16 cellular contexts compared by ENCODE assay signal in genomic region chr21:43777953-43778352, GRCh38. TPM values are rescaled to one million over a fixed set of nuclear protein-coding genes. Genes with fewer than 3 reads are reported as not detected.
A peak's percentile ranks its signal among the peaks of the same experiment; 100 is the strongest.
DNase-seq lines count a peak whose midpoint lies in the region; ATAC-seq and TF ChIP-seq lines count a peak whose summit lies in the region.
"Had no signal": no experiment of that assay in that cellular context is flagged by ENCODE, and none has a peak within 500 bp of the region (broad histone marks: within the 10 kb centered on the region; RNA-seq: fewer than 3 reads in every experiment).

No MANE protein-coding gene starts in this region.

- POLR2A ChIA-PET in activated CD4-positive, alpha-beta memory T cell treated with anti-CD3 and anti-CD28 coated beads, Interleukin-2, amount 10 ng/mL, durations not matched to agents 7 days and 5 days (lab: Charles Lee) = interaction anchor here (3.1 kb wide), 1 partner anchor 11 kb away, joined by 24 read pairs; the partner anchor contains the start of gene RRP1

- H3K4me3 Mint-ChIP-seq in stimulated activated naive CD8-positive, alpha-beta T cell treated with anti-CD3 and anti-CD28 coated beads, Interleukin-15, Interleukin-2, amounts not matched to agents 100 ng/mL and 50 ng/mL, for 24 hours = no peak overlapping the region
- peak overlapping the region in 1 of 2 donors; percentile 72 for H3K4me3 Mint-ChIP-seq in stimulated activated naive CD8-positive, alpha-beta T cell treated with anti-CD3 and anti-CD28 coated beads, Interleukin-15, amount 100 ng/mL, for 72 hours
- H3K4me3 Mint-ChIP-seq in activated CD4-positive, alpha-beta memory T cell treated with anti-CD3 and anti-CD28 coated beads, Interleukin-2, amount 10 ng/mL, durations not matched to agents 7 days and 5 days = peak overlapping the region; percentile 69
- H3K4me3 Mint-ChIP-seq in immature natural killer cell = peak overlapping the region; percentile 67 to 84 (median 82)

- no peaks in the 10 kb centered on the region for H3K9me3 Mint-ChIP-seq in stimulated activated naive CD8-positive, alpha-beta T cell treated with anti-CD3 and anti-CD28 coated beads, Interleukin-15, Interleukin-2, amounts not matched to agents 100 ng/mL and 50 ng/mL, for 24 hours
- no peaks in the 10 kb centered on the region for H3K9me3 Mint-ChIP-seq in stimulated activated naive CD8-positive, alpha-beta T cell treated with anti-CD3 and anti-CD28 coated beads, Interleukin-15, amount 100 ng/mL, for 72 hours
- no peaks in the 10 kb centered on the region for H3K9me3 Mint-ChIP-seq in activated CD4-positive, alpha-beta memory T cell treated with anti-CD3 and anti-CD28 coated beads, Interleukin-2, amount 10 ng/mL, durations not matched to agents 7 days and 5 days
- H3K9me3 Mint-ChIP-seq in immature natural killer cell = no peaks in the 10 kb centered on the region

- TF ChIP-seq POLR2A in esophagus muscularis mucosa (IDR thresholded peaks at IDR 0.05; ENCODE audit: low read depth) = no peak

- H3K27ac ChIP-seq in urinary bladder (ENCODE audit: low read depth) (peak overlapping the region; percentile 54), esophagus muscularis mucosa (replicated peaks in 1 of 4) (no peak overlapping the region)
- H3K27ac ChIP-seq: parathyroid adenoma, SK-N-MC had no signal

- CTCF ChIA-PET in activated CD4-positive, alpha-beta memory T cell treated with anti-CD3 and anti-CD28 coated beads, Interleukin-2, amount 10 ng/mL, durations not matched to agents 7 days and 5 days (lab: Charles Lee) = no interaction called here

- H3K4me1 Mint-ChIP-seq in stimulated activated naive CD8-positive, alpha-beta T cell treated with anti-CD3 and anti-CD28 coated beads, Interleukin-15, Interleukin-2, amounts not matched to agents 100 ng/mL and 50 ng/mL, for 24 hours (ENCODE audit: low read depth) = peaks cover 46% of the 10 kb centered on the region
- H3K4me1 Mint-ChIP-seq in stimulated activated naive CD8-positive, alpha-beta T cell treated with anti-CD3 and anti-CD28 coated beads, Interleukin-15, amount 100 ng/mL, for 72 hours = peaks cover 72% of the 10 kb centered on the region
- H3K4me1 Mint-ChIP-seq in activated CD4-positive, alpha-beta memory T cell treated with anti-CD3 and anti-CD28 coated beads, Interleukin-2, amount 10 ng/mL, durations not matched to agents 7 days and 5 days = peaks cover 64% of the 10 kb centered on the region
- peaks cover 21 to 31% of the 10 kb centered on the region in 2 donors for H3K4me1 Mint-ChIP-seq in immature natural killer cell

- H3K27me3 Mint-ChIP-seq in stimulated activated naive CD8-positive, alpha-beta T cell treated with anti-CD3 and anti-CD28 coated beads, Interleukin-15, Interleukin-2, amounts not matched to agents 100 ng/mL and 50 ng/mL, for 24 hours = no peaks in the 10 kb centered on the region
- H3K27me3 Mint-ChIP-seq in stimulated activated naive CD8-positive, alpha-beta T cell treated with anti-CD3 and anti-CD28 coated beads, Interleukin-15, amount 100 ng/mL, for 72 hours = no peaks in the 10 kb centered on the region
- no peaks in the 10 kb centered on the region for H3K27me3 Mint-ChIP-seq in activated CD4-positive, alpha-beta memory T cell treated with anti-CD3 and anti-CD28 coated beads, Interleukin-2, amount 10 ng/mL, durations not matched to agents 7 days and 5 days
- peaks cover 0 to 6% (median 0%) of the 10 kb centered on the region in 3 donors for H3K27me3 Mint-ChIP-seq in immature natural killer cell (ENCODE audit: low read depth in 3 of 3)
- H3K27me3 Mint-ChIP-seq: B cell had no signal

- no peaks in the 10 kb centered on the region for H3K4me1 ChIP-seq in urinary bladder (ENCODE audit: insufficient read depth)
- peaks cover 13 to 21% (median 20%) of the 10 kb centered on the region in 4 donors for H3K4me1 ChIP-seq in esophagus muscularis mucosa
- H3K4me1 ChIP-seq: parathyroid adenoma had no signal

- no peak for TF ChIP-seq EP300 in esophagus muscularis mucosa (IDR thresholded peaks at IDR 0.05)

- no peak for ATAC-seq in stimulated activated naive CD8-positive, alpha-beta T cell treated with anti-CD3 and anti-CD28 coated beads, Interleukin-15, amount 100 ng/mL, for 72 hours
- ATAC-seq in GM19035 (IDR thresholded peaks at IDR 0.05; ENCODE audit: unreplicated experiment) = no peak
- ATAC-seq: HCT116; stimulated activated naive CD8-positive, alpha-beta T cell treated with anti-CD3 and anti-CD28 coated beads, Interleukin-15, Interleukin-2, amounts not matched to agents 100 U/mL and 50 U/mL, for 24 hours had no signal

- no peak overlapping the region for H3K4me3 ChIP-seq in urinary bladder (ENCODE audit: low read depth, low read length)
- no peak overlapping the region for H3K4me3 ChIP-seq in esophagus muscularis mucosa
- no peak overlapping the region for H3K4me3 ChIP-seq in MG63
- H3K4me3 ChIP-seq: SK-N-MC had no signal

- intact Hi-C loops in esophagus muscularis mucosa (cut with DNase I) = loop anchor here (5.0 kb wide), 1 partner anchor 51 kb away; no protein-coding TSS in a partner anchor

- H3K36me3 ChIP-seq in urinary bladder (ENCODE audit: insufficient read depth) = no peaks in the 10 kb centered on the region
- H3K36me3 ChIP-seq in esophagus muscularis mucosa = peaks cover 14 to 18% (median 15%) of the 10 kb centered on the region in 4 donors
- H3K36me3 ChIP-seq in MG63 = peaks cover 18% of the 10 kb centered on the region

- DNase-seq in stimulated activated naive CD8-positive, alpha-beta T cell treated with anti-CD3 and anti-CD28 coated beads, Interleukin-15, amount 100 ng/mL, for 72 hours = no peak
- no peak for DNase-seq in activated CD4-positive, alpha-beta memory T cell treated with anti-CD3 and anti-CD28 coated beads, Interleukin-2, amount 10 ng/mL, durations not matched to agents 7 days and 5 days
- DNase-seq in immature natural killer cell (no peak), esophagus muscularis mucosa (ENCODE audit: extremely low spot score) (no peak), MG63 (no peak)
- DNase-seq: cerebellar nuclear complex; Karpas-422; NCI-H1694 treated with DMSO at 0.1 percent for 48 hours; stimulated activated naive CD8-positive, alpha-beta T cell treated with anti-CD3 and anti-CD28 coated beads, Interleukin-15, Interleukin-2, amounts not matched to agents 100 U/mL and 50 U/mL, for 24 hours had no signal

- no peak for TF ChIP-seq CTCF in esophagus muscularis mucosa (IDR thresholded peaks at IDR 0.05)

- no peaks in the 10 kb centered on the region for H3K27me3 ChIP-seq in esophagus muscularis mucosa
- no peaks in the 10 kb centered on the region for H3K27me3 ChIP-seq in MG63

- H3K9me3 ChIP-seq in esophagus muscularis mucosa = no peaks in the 10 kb centered on the region
- H3K9me3 ChIP-seq in MG63 = no peaks in the 10 kb centered on the region

- H3K36me3 Mint-ChIP-seq in stimulated activated naive CD8-positive, alpha-beta T cell treated with anti-CD3 and anti-CD28 coated beads, Interleukin-15, Interleukin-2, amounts not matched to agents 100 ng/mL and 50 ng/mL, for 24 hours (ENCODE audit: low read depth) = peaks cover 17% of the 10 kb centered on the region
- peaks cover 23% of the 10 kb centered on the region for H3K36me3 Mint-ChIP-seq in activated CD4-positive, alpha-beta memory T cell treated with anti-CD3 and anti-CD28 coated beads, Interleukin-2, amount 10 ng/mL, durations not matched to agents 7 days and 5 days (ENCODE audit: low read depth)
- H3K36me3 Mint-ChIP-seq in immature natural killer cell = peaks cover 3 to 6% (median 4%) of the 10 kb centered on the region in 3 donors

- H3K27ac Mint-ChIP-seq in stimulated activated naive CD8-positive, alpha-beta T cell treated with anti-CD3 and anti-CD28 coated beads, Interleukin-15, Interleukin-2, amounts not matched to agents 100 ng/mL and 50 ng/mL, for 24 hours = peak overlapping the region; percentile 74
- no peak overlapping the region for H3K27ac Mint-ChIP-seq in stimulated activated naive CD8-positive, alpha-beta T cell treated with anti-CD3 and anti-CD28 coated beads, Interleukin-15, amount 100 ng/mL, for 72 hours
- H3K27ac Mint-ChIP-seq in activated CD4-positive, alpha-beta memory T cell treated with anti-CD3 and anti-CD28 coated beads, Interleukin-2, amount 10 ng/mL, durations not matched to agents 7 days and 5 days = peak overlapping the region; percentile 91
- H3K27ac Mint-ChIP-seq in immature natural killer cell = peak overlapping the region in 1 of 6 donors; percentile 74
- H3K27ac Mint-ChIP-seq: B cell had no signal

- WGBS in urinary bladder = 95% methylated on average over 5 of the region's 5 CpGs
- 87% methylated on average over 5 of the region's 5 CpGs for WGBS in esophagus muscularis mucosa

RNA-seq across cellular contexts. Expression of gene CSTB, which starts 1.8 kb away (rescaled TPM):
- total RNA-seq in activated CD4-positive, alpha-beta memory T cell treated with anti-CD3 and anti-CD28 coated beads, Interleukin-2, amount 10 ng/mL, durations not matched to agents 7 days and 5 days = 10 to 100 TPM; 54.3 to 55.6 TPM
- polyA plus RNA-seq in immature natural killer cell (10 to 100 TPM; 37.9 to 63.0 (median 52.2) TPM), urinary bladder (91.8 TPM)
- total RNA-seq in urinary bladder (11.0 TPM), esophagus muscularis mucosa (10 to 100 TPM in 1 of 4 donors, 1 to 10 TPM in 3; 5.0 to 21.1 (median 8.1) TPM)
- 5.5 and 11.1 TPM in 2 replicates for total RNA-seq in MG63 (2014; rRNA removed; shearing (Covaris generic); ENCODE audit: low replicate concordance)

RNA-seq across cellular contexts. Expression of gene RRP1, which starts 11.4 kb away (rescaled TPM):
- total RNA-seq in activated CD4-positive, alpha-beta memory T cell treated with anti-CD3 and anti-CD28 coated beads, Interleukin-2, amount 10 ng/mL, durations not matched to agents 7 days and 5 days = 10 to 100 TPM; 22.4 to 22.6 TPM
- 10 to 100 TPM in 2 of 3 donors, 1 to 10 TPM in 1; 6.0 to 16.3 (median 11.6) TPM for polyA plus RNA-seq in immature natural killer cell
- 12.3 TPM for total RNA-seq in urinary bladder
- 11.6 TPM for polyA plus RNA-seq in urinary bladder
- 10 to 100 TPM in 3 of 4 donors, 1 to 10 TPM in 1; 9.1 to 18.9 (median 16.3) TPM for total RNA-seq in esophagus muscularis mucosa
- 72.4 and 109 TPM in 2 replicates for total RNA-seq in MG63 (2014; rRNA removed; shearing (Covaris generic); ENCODE audit: low replicate concordance)

RNA-seq across cellular contexts. Expression of gene PDXK, which starts 59.0 kb away (rescaled TPM):
- 10 to 100 TPM; 94.1 to 95.0 TPM for total RNA-seq in activated CD4-positive, alpha-beta memory T cell treated with anti-CD3 and anti-CD28 coated beads, Interleukin-2, amount 10 ng/mL, durations not matched to agents 7 days and 5 days
- 10 to 100 TPM; 47.1 to 55.2 (median 50.9) TPM for polyA plus RNA-seq in immature natural killer cell
- total RNA-seq in urinary bladder = 30.8 TPM
- polyA plus RNA-seq in urinary bladder = 34.1 TPM
- 10 to 100 TPM; 22.4 to 40.9 (median 31.8) TPM for total RNA-seq in esophagus muscularis mucosa
- total RNA-seq in MG63 (2014; rRNA removed; shearing (Covaris generic); ENCODE audit: low replicate concordance) = 49.1 and 119 TPM in 2 replicates

Comparison
In these comparisons a context has a peak if more than half of its experiments do, and no peak if none do; other contexts are left out.
1. H3K27ac Mint-ChIP-seq: peak in stimulated activated naive CD8-positive, alpha-beta T cell treated with anti-CD3 and anti-CD28 coated beads, Interleukin-15, Interleukin-2, amounts not matched to agents 100 ng/mL and 50 ng/mL, for 24 hours (single experiment) and activated CD4-positive, alpha-beta memory T cell treated with anti-CD3 and anti-CD28 coated beads, Interleukin-2, amount 10 ng/mL, durations not matched to agents 7 days and 5 days (single experiment); none in stimulated activated naive CD8-positive, alpha-beta T cell treated with anti-CD3 and anti-CD28 coated beads, Interleukin-15, amount 100 ng/mL, for 72 hours (0 of 2).